ENCODE assay signal across 16 cellular contexts in genomic region chr12:69633061-69633460, GRCh38. TPM values are rescaled to one million over a fixed set of nuclear protein-coding genes. Genes with fewer than 3 reads are reported as not detected.
DNase-seq lines count a peak whose midpoint lies in the region; ATAC-seq and TF ChIP-seq lines count a peak whose summit lies in the region.
"Had no signal": no experiment of that assay in that cellular context is flagged by ENCODE, and none has a peak within 500 bp of the region (broad histone marks: within the 10 kb centered on the region; RNA-seq: fewer than 3 reads in every experiment).

No MANE protein-coding gene starts in this region.

- ATAC-seq in GM18873 (IDR thresholded peaks at IDR 0.05; ENCODE audit: low FRiP score, unreplicated experiment): no peak
- no peak for ATAC-seq in Right ventricle myocardium superior (ENCODE audit: poor library complexity)
- no peak for ATAC-seq in HG02970 (IDR thresholded peaks at IDR 0.05; ENCODE audit: low FRiP score, unreplicated experiment)
- ATAC-seq: stimulated activated naive CD8-positive, alpha-beta T cell treated with anti-CD3 and anti-CD28 coated beads, Interleukin-15, amount 100 ng/mL, for 72 hours had no signal

- no peaks in the 10 kb centered on the region for H3K9me2 ChIP-seq in OCI-LY7 (ENCODE audit: insufficient read depth, low read length)

- no peak overlapping the region for H2AFZ ChIP-seq in OCI-LY7 (ENCODE audit: low read length)

- H3K36me3 ChIP-seq in A673 (ENCODE audit: insufficient read depth, low read length, poor library complexity, severe bottlenecking) (no peaks in the 10 kb centered on the region), OCI-LY7 (ENCODE audit: insufficient read depth, low read length) (no peaks in the 10 kb centered on the region)

- H3K27ac ChIP-seq in A673 (ENCODE audit: low read depth, low read length, poor library complexity, severe bottlenecking) (no peak overlapping the region), OCI-LY7 (ENCODE audit: low read depth, low read length, poor library complexity, severe bottlenecking) (no peak overlapping the region)

- TF ChIP-seq CTCF in A673 (conservative IDR thresholded peaks at IDR 0.05; ENCODE audit: low read depth, low read length) (peak; percentile 48), GM13977 (IDR thresholded peaks at IDR 0.05; ENCODE audit: extremely low read depth, insufficient read depth, missing control alignments) (peak; percentile 37), OCI-LY7 (conservative IDR thresholded peaks at IDR 0.05; ENCODE audit: low read length) (peak; percentile 67), epithelial cell of proximal tubule (conservative IDR thresholded peaks at IDR 0.05; ENCODE audit: low read depth, low read length) (peak; percentile 55)

- no peak overlapping the region for H3K4me3 ChIP-seq in A673 (ENCODE audit: low read depth, low read length, poor library complexity, severe bottlenecking)
- H3K4me3 ChIP-seq in OCI-LY7 (ENCODE audit: low read depth, low read length, poor library complexity, severe bottlenecking): no peak overlapping the region
- no peak overlapping the region for H3K4me3 ChIP-seq in epithelial cell of proximal tubule (ENCODE audit: low read depth, low read length)

- DNase-seq in A673 (ENCODE audit: low spot score): peak; percentile 18
- DNase-seq in GM13977 (ENCODE audit: low spot score): no peak
- DNase-seq in OCI-LY7 (ENCODE audit: low spot score): no peak
- no peak for DNase-seq in epithelial cell of proximal tubule (ENCODE audit: low read depth)
- DNase-seq in A172 (ENCODE audit: low spot score): no peak
- DNase-seq in Right ventricle myocardium superior: no peak
- DNase-seq: activated CD4-positive, alpha-beta T cell treated with anti-CD3 and anti-CD28 coated beads, Interleukin-2, amount 50 U/mL, for 48 hours; activated naive CD4-positive, alpha-beta T cell treated with anti-CD3 and anti-CD28 coated beads for 36 hours; C1 segment of cervical spinal cord; NCI-H1092 treated with DMSO at 0.1 percent for 48 hours; NCI-H526 treated with DMSO at 0.1 percent for 48 hours; stimulated activated naive CD8-positive, alpha-beta T cell treated with anti-CD3 and anti-CD28 coated beads, Interleukin-15, amount 100 ng/mL, for 72 hours had no signal

- intact Hi-C loops in A673 (cut with micrococcal nuclease; ENCODE audit: unreplicated experiment) (loop anchor here (10.0 kb wide), 2 partner anchors 338 to 478 kb away; no protein-coding TSS in a partner anchor), OCI-LY7 (cut with micrococcal nuclease; ENCODE audit: unreplicated experiment) (no loop called here), Right ventricle myocardium superior (cut with DNase I) (no loop called here)

- no TSS peak for BruUV-seq in A673 (replicated peaks; lab: Mats Ljungman, UMichigan)
- BruUV-seq in OCI-LY7 (replicated peaks; lab: Mats Ljungman, UMichigan): no TSS peak

- POLR2A ChIA-PET in A673 (lab: Charles Lee; ENCODE audit: low non-redundant PET) (no interaction called here), OCI-LY7 (lab: Charles Lee) (no interaction called here)

- no peak overlapping the region for H3K4me2 ChIP-seq in OCI-LY7 (ENCODE audit: low read length)

- in situ Hi-C loops in GM13977 (cut with MboI; ENCODE audit: low pct_unique_long_range_greater_than_20kb, low sequenced_read_pairs, unreplicated experiment): no loop called here

- H3K4me1 ChIP-seq in A673 (ENCODE audit: insufficient read depth, low read length, poor library complexity, severe bottlenecking): no peaks in the 10 kb centered on the region
- H3K4me1 ChIP-seq in OCI-LY7 (ENCODE audit: insufficient read depth, low read length, poor library complexity, severe bottlenecking): no peaks in the 10 kb centered on the region

- no peaks in the 10 kb centered on the region for H3K9me3 ChIP-seq in A673 (ENCODE audit: low read depth, low read length, poor library complexity, severe bottlenecking)
- no peaks in the 10 kb centered on the region for H3K9me3 ChIP-seq in OCI-LY7 (ENCODE audit: low read length)

- H3K79me2 ChIP-seq in OCI-LY7 (ENCODE audit: insufficient read depth, low read depth, low read length): no peaks in the 10 kb centered on the region

- no peaks in the 10 kb centered on the region for H4K20me1 ChIP-seq in OCI-LY7 (ENCODE audit: insufficient read depth, low read length)

- no peaks in the 10 kb centered on the region for H3K27me3 ChIP-seq in A673 (replicated peaks; ENCODE audit: insufficient read depth, low read depth, low read length, poor library complexity)

- CTCF ChIA-PET in A673 (lab: Charles Lee): no interaction called here
- CTCF ChIA-PET in OCI-LY7 (lab: Charles Lee; ENCODE audit: unreplicated experiment): no interaction called here

RNA-seq across cellular contexts. Expression of gene LRRC10, which starts 22.4 kb away (rescaled TPM):
- total RNA-seq in A673 (2021) (not detected in 2 replicates), OCI-LY7 (2022) (not detected in 2 replicates), epithelial cell of proximal tubule (not detected in 2 replicates), Right ventricle myocardium superior (40.5 TPM)
- total RNA-seq in OCI-LY7 (2014; rRNA removed; shearing (Covaris generic)): not detected in 2 replicates
- not detected in 2 replicates for total RNA-seq in A172 (2014; rRNA removed; shearing (Covaris generic))
- total RNA-seq: activated naive CD4-positive, alpha-beta T cell treated with anti-CD3 and anti-CD28 coated beads for 36 hours; cerebellum; T-helper 1 cell treated with Interleukin-12 subunit alpha and Interleukin-12 subunit beta and Interleukin-4 antibody, amounts not matched to agents 30 ng/mL and 1 ng/mL, for 36 hours had no signal

RNA-seq across cellular contexts. Expression of gene CCT2, which starts 47.8 kb away (rescaled TPM):
- total RNA-seq in A673 (2021) (519 and 566 TPM in 2 replicates), OCI-LY7 (2022) (270 and 317 TPM in 2 replicates), epithelial cell of proximal tubule (279 and 426 TPM in 2 replicates), Right ventricle myocardium superior (84.8 TPM)
- total RNA-seq in OCI-LY7 (2014; rRNA removed; shearing (Covaris generic)): 248 and 264 TPM in 2 replicates
- 417 and 440 TPM in 2 replicates for total RNA-seq in A172 (2014; rRNA removed; shearing (Covaris generic))

Comparison
In these comparisons a context has a peak if more than half of its experiments do, and no peak if none do; other contexts are left out.
1. RNA of gene LRRC10, which starts 22.4 kb away (total RNA-seq): 40.5 TPM in Right ventricle myocardium superior (single experiment); not detected in OCI-LY7, not detected in A673, not detected in epithelial cell of proximal tubule and not detected in A172; every median in the first group is over 10 times any median in the second.
2. Peak in every context shown above with its lines, with median percentiles within 50 percentile points of each other: CTCF ChIP-seq.